2 cellular contexts compared by ENCODE assay signal in the genomic region with DNA sequence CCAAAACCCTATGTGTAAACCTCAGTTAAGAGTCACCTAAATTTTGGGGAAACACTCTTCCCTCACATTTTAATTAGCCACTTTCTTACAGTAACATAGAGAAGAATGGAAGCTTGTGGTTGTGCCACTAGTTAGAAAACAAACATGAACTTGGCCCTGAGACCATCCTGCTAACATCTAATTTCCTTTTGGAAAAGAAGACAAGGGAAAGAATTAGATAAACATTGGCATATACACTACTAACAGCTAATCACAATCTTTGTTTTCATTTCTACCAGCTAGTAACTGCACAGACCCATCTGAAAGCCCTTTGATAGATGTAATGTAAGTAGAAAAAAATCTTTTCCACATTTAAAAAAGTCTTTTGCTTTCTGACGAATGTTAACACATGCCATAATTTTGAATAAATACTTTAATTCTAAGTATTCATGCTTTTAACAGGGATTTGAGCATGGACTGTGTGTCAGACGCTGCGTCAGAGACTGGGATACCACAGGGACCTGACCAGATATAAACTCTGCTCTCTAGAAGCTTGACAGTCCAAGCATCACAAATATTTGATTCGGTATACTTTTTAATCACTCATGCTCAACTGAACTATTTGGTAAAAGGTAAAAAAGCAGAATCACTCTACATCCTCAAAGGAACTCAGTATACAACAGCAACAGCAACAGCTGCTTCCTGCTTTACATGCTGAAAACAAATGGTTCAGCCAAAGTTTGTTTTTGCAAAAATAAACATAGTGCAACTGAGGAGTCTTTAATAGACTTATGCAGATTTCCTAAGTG.
TF ChIP-seq lines count a peak whose summit lies in the region.

No MANE protein-coding gene starts in this region.

TF ChIP-seq in liver, 16 proteins besides CTCF, POLR2A, EP300 and RAD21 (continued from another document):
- TF ChIP-seq JUND (IDR thresholded peaks at IDR 0.05): no peak
TF ChIP-seq in liver: peak in this region for 1.

TF ChIP-seq in HepG2, 621 proteins besides CTCF, POLR2A, EP300 and RAD21 (continued from another document):
- TF ChIP-seq ZBTB43 (CRISPR knock-in tag; conservative IDR thresholded peaks at IDR 0.05) (no peak), RFX1 (IDR thresholded peaks at IDR 0.05) (no peak), RCOR2 (CRISPR knock-in tag; IDR thresholded peaks at IDR 0.05) (no peak), SMYD3 (CRISPR knock-in tag; IDR thresholded peaks at IDR 0.05) (no peak), SNAPC2 (CRISPR knock-in tag; IDR thresholded peaks at IDR 0.05) (no peak), DR1 (CRISPR knock-in tag; IDR thresholded peaks at IDR 0.05) (no peak), ZNF562 (CRISPR knock-in tag; IDR thresholded peaks at IDR 0.05; ENCODE audit: borderline replicate concordance) (no peak), ZNF138 (CRISPR knock-in tag; IDR thresholded peaks at IDR 0.05; ENCODE audit: low read depth) (no peak), ATM (IDR thresholded peaks at IDR 0.05; ENCODE audit: borderline replicate concordance) (no peak), MXD1 (CRISPR knock-in tag; IDR thresholded peaks at IDR 0.05) (no peak), KLF6 (CRISPR knock-in tag; IDR thresholded peaks at IDR 0.05) (no peak)
- TF ChIP-seq, protein P1, sequence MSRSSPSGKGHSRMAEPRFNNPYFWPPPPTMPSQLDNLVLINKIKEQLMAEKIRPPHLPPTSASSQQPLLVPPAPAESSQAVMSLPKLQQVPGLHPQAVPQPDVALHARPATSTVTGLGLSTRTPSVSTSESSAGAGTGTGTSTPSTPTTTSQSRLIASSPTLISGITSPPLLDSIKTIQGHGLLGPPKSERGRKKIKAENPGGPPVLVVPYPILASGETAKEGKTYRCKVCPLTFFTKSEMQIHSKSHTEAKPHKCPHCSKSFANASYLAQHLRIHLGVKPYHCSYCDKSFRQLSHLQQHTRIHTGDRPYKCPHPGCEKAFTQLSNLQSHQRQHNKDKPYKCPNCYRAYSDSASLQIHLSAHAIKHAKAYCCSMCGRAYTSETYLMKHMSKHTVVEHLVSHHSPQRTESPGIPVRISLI (CRISPR knock-in tag; IDR thresholded peaks at IDR 0.05; ENCODE audit: borderline replicate concordance): no peak
- TF ChIP-seq, protein P2, sequence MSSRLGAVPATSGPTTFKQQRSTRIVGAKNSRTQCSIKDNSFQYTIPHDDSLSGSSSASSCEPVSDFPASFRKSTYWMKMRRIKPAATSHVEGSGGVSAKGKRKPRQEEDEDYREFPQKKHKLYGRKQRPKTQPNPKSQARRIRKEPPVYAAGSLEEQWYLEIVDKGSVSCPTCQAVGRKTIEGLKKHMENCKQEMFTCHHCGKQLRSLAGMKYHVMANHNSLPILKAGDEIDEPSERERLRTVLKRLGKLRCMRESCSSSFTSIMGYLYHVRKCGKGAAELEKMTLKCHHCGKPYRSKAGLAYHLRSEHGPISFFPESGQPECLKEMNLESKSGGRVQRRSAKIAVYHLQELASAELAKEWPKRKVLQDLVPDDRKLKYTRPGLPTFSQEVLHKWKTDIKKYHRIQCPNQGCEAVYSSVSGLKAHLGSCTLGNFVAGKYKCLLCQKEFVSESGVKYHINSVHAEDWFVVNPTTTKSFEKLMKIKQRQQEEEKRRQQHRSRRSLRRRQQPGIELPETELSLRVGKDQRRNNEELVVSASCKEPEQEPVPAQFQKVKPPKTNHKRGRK (CRISPR knock-in tag; IDR thresholded peaks at IDR 0.05): no peak
